ENCODE assay signal across 1 cellular context in the genomic region with DNA sequence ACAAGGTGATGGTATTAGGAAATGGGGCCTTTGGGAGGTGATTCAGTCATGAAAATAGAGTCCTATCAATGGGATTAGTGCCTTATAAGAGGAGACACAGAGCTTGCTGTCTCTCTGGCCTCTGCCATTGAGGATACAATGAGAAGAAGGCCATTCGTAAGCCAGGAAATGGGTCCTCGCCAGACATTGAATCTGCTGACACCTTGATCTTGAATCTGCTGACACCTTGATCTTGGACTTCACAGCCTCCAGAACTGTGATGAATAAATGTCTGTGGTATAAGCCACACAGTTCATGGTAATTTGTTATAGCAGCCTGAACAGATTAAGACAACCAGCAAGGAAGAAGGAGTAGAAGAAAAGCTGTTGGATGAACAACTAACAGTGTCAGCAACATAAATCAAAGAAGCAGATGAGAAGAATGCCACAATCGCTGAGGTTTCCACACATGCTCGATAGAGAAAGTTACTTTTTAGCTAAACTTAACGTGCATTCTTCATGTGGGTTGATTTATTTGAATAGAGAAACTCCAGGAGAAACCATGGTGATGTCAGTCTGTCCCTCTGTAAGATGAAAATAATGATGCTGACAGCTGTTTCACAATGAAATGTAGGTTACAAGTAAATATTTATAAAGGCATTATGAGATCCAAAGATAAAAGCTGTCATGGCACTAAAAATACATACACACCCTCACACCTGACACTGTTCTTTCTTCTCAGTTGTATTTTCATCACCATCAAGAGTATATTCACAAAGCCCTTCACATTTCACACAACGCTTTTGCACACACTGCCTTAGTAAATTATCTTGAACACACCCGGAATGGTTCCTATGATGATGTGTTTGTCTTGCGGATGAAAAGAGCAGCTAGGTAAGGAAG.
TF ChIP-seq lines count a peak whose summit lies in the region.

No MANE protein-coding gene starts in this region.

TF ChIP-seq in IMR-90, 13 proteins besides CTCF, POLR2A, EP300 and RAD21:
- TF ChIP-seq CEBPB (IDR thresholded peaks at IDR 0.05; ENCODE audit: low read depth, low read length) (no peak), MAFK (IDR thresholded peaks at IDR 0.05; ENCODE audit: low read depth, low read length) (0 out of 2 replicates have a peak, but pooled peaks have one; percentile 16)
